27 cellular contexts compared by ENCODE assay signal in genomic region chr10:133361773-133362441, GRCh38. TPM values are rescaled to one million over a fixed set of nuclear protein-coding genes. Genes with fewer than 3 reads are reported as not detected.
DNase-seq lines count a peak whose midpoint lies in the region; ATAC-seq and TF ChIP-seq lines count a peak whose summit lies in the region.
"Had no signal": no experiment of that assay in that cellular context is flagged by ENCODE, and none has a peak within 500 bp of the region (broad histone marks: within the 10 kb centered on the region; RNA-seq: fewer than 3 reads in every experiment).

No MANE protein-coding gene starts in this region.

- no peaks in the 10 kb centered on the region for H3K9me3 ChIP-seq in BLaER1
- no peaks in the 10 kb centered on the region for H3K9me3 ChIP-seq in neural progenitor cell (ENCODE audit: low read depth)
- H3K9me3 ChIP-seq: lower lobe of right lung had no signal

- H2AFZ ChIP-seq in neural progenitor cell (replicated peaks) = no peak overlapping the region

- no peaks in the 10 kb centered on the region for H3K79me2 ChIP-seq in neural progenitor cell (ENCODE audit: low read depth)

- peak overlapping the region; percentile 38; the same call in 1 of the 2 replicates for H3K9ac ChIP-seq in BLaER1
- no peak overlapping the region for H3K9ac ChIP-seq in neural progenitor cell

- H3K27me3 ChIP-seq in BLaER1 (no peaks in the 10 kb centered on the region), neural progenitor cell (peaks cover 3% of the 10 kb centered on the region)

- H3K27me3 Mint-ChIP-seq in activated B cell treated with CpG ODN at 0.5 μM for 24 hours = no peaks in the 10 kb centered on the region
- peaks cover 7% of the 10 kb centered on the region for H3K27me3 Mint-ChIP-seq in neural progenitor cell (ENCODE audit: insufficient read depth, low read depth)

- H3K9me3 Mint-ChIP-seq in activated B cell treated with CpG ODN at 0.5 μM for 24 hours (no peaks in the 10 kb centered on the region), neural progenitor cell (no peaks in the 10 kb centered on the region)

- peaks cover 24% of the 10 kb centered on the region for H3K4me1 Mint-ChIP-seq in activated B cell treated with CpG ODN at 0.5 μM for 24 hours
- H3K4me1 Mint-ChIP-seq in neural progenitor cell = no peaks in the 10 kb centered on the region

- H3K4me2 ChIP-seq in BLaER1 (peak overlapping the region; percentile 69), neural progenitor cell (no peak overlapping the region)

- peaks cover 17% of the 10 kb centered on the region for H3F3A ChIP-seq in neural progenitor cell (ENCODE audit: low read depth)

- ATAC-seq in activated B cell treated with CpG ODN at 0.5 μM for 24 hours (ENCODE audit: low read depth) (peak; percentile 12), GM21825 (IDR thresholded peaks at IDR 0.05; ENCODE audit: unreplicated experiment) (no peak)
- ATAC-seq: lower lobe of right lung, Right ventricle myocardium inferior had no signal

- DNase-seq in GM12865 (ENCODE audit: low read depth) (peak; percentile 34), activated B cell treated with CpG ODN at 0.5 μM for 24 hours (no peak), neural progenitor cell (ENCODE audit: low spot score) (no peak), SW 1271 (lab: John Stamatoyannopoulos, UW) (no peak)
- DNase-seq in NK-92 treated with Interleukin-12 subunit alpha and Interleukin-12 subunit beta, amount 100 ng/mL, for 24 hours (lab: John Stamatoyannopoulos, UW) = no peak
- DNase-seq: activated CD4-positive, alpha-beta T cell treated with anti-CD3 and anti-CD28 coated beads for 4 hours; activated gamma-delta T cell; amniotic stem cell; Calu3; dorsolateral prefrontal cortex; EL; GOT3; hypothalamus; KG1; lower lobe of right lung; MV-4-11; NCI-H1694 treated with DMSO at 0.1 percent for 48 hours; NCI-H2227 treated with DMSO at 0.1 percent for 48 hours; NCI-H748 treated with DMSO at 0.1 percent for 48 hours; nucleus accumbens; retina had no signal

- CTCF ChIA-PET in activated B cell treated with CpG ODN at 0.5 μM for 24 hours (lab: Charles Lee) = interaction anchor here (0.7 to 1.0 kb wide), 2 partner anchors 32 to 34 kb away, joined by 3 to 4 read pairs; no protein-coding TSS in a partner anchor

- TF ChIP-seq CTCF in GM12865 (IDR thresholded peaks at IDR 0.05; ENCODE audit: insufficient read depth, low read depth, low read length, missing control alignments) (no peak), activated B cell treated with CpG ODN at 0.5 μM for 24 hours (IDR thresholded peaks at IDR 0.05) (no peak), neural progenitor cell (IDR thresholded peaks at IDR 0.05) (no peak)

- H3K36me3 Mint-ChIP-seq in activated B cell treated with CpG ODN at 0.5 μM for 24 hours (ENCODE audit: low read depth) (peaks cover 35% of the 10 kb centered on the region), neural progenitor cell (peaks cover 19% of the 10 kb centered on the region)

- intact Hi-C loops in activated B cell treated with CpG ODN at 0.5 μM for 24 hours (cut with micrococcal nuclease) = no loop called here

- peaks cover 47% of the 10 kb centered on the region for H3K36me3 ChIP-seq in BLaER1
- no peaks in the 10 kb centered on the region for H3K36me3 ChIP-seq in neural progenitor cell

- H3K4me3 Mint-ChIP-seq in activated B cell treated with CpG ODN at 0.5 μM for 24 hours (peak overlapping the region; percentile 13), neural progenitor cell (peak overlapping the region; percentile 43)

- POLR2A ChIA-PET in activated B cell treated with CpG ODN at 0.5 μM for 24 hours (lab: Charles Lee) = interaction anchor here (0.9 to 2.3 kb wide), 5 partner anchors 12 to 32 kb away, joined by 3 to 13 read pairs (median 3); partner anchors contain the start of genes ECHS1 and MTG1

- H3K27ac ChIP-seq in BLaER1 = peak overlapping the region; percentile 53; the same call in 1 of the 2 replicates
- no peak overlapping the region for H3K27ac ChIP-seq in neural progenitor cell
- H3K27ac ChIP-seq: dorsolateral prefrontal cortex, lower lobe of right lung had no signal

- H3K4me3 ChIP-seq in BLaER1 (no peak overlapping the region), GM12865 (ENCODE audit: low read depth, low read length) (no peak overlapping the region), neural progenitor cell (no peak overlapping the region)
- H3K4me3 ChIP-seq: dorsolateral prefrontal cortex, lower lobe of right lung had no signal

- H3K27ac Mint-ChIP-seq in activated B cell treated with CpG ODN at 0.5 μM for 24 hours = peak overlapping the region; percentile 66
- H3K27ac Mint-ChIP-seq in neural progenitor cell = no peak overlapping the region

- H4K20me1 ChIP-seq in BLaER1 (no peaks in the 10 kb centered on the region), neural progenitor cell (ENCODE audit: low read depth) (no peaks in the 10 kb centered on the region)

- H3K4me1 ChIP-seq in BLaER1 (peaks cover 24% of the 10 kb centered on the region), neural progenitor cell (no peaks in the 10 kb centered on the region)

RNA-seq across cellular contexts. Expression of gene FUOM, which starts 4.1 kb away (rescaled TPM):
- total RNA-seq in activated B cell treated with CpG ODN at 0.5 μM for 24 hours (37.2 and 39.1 TPM in 2 replicates), neural progenitor cell (ENCODE audit: low replicate concordance) (9.3 and 20.5 TPM in 2 replicates)

RNA-seq across cellular contexts. Expression of gene ECHS1, which starts 11.2 kb away (rescaled TPM):
- total RNA-seq in activated B cell treated with CpG ODN at 0.5 μM for 24 hours = 37.7 and 39.4 TPM in 2 replicates
- total RNA-seq in neural progenitor cell (ENCODE audit: low replicate concordance) = 77.4 and 91.9 TPM in 2 replicates

RNA-seq across cellular contexts. Expression of gene PRAP1, which starts 14.7 kb away (rescaled TPM):
- total RNA-seq in activated B cell treated with CpG ODN at 0.5 μM for 24 hours = not detected in 2 replicates
- 0.62 TPM in 1 of 2 replicates, not detected in the other for total RNA-seq in neural progenitor cell (ENCODE audit: low replicate concordance)
- total RNA-seq: bronchial epithelial cell, Calu3, frontal cortex, lower lobe of right lung, Right ventricle myocardium inferior, temporal lobe had no signal

RNA-seq across cellular contexts. Expression of gene PAOX, which starts 17.2 kb away (rescaled TPM):
- total RNA-seq in activated B cell treated with CpG ODN at 0.5 μM for 24 hours (14.1 and 16.9 TPM in 2 replicates), neural progenitor cell (ENCODE audit: low replicate concordance) (4.6 and 8.2 TPM in 2 replicates)

RNA-seq across cellular contexts. Expression of gene CALY, which starts 25.2 kb away (rescaled TPM):
- total RNA-seq in activated B cell treated with CpG ODN at 0.5 μM for 24 hours (not detected in 2 replicates), neural progenitor cell (ENCODE audit: low replicate concordance) (1.6 TPM in 1 of 2 replicates, not detected in the other)
- total RNA-seq: bronchial epithelial cell, Calu3, lower lobe of right lung, Right ventricle myocardium inferior had no signal
